1 cellular context compared by ENCODE assay signal in genomic region chr2:85593023-85593422, GRCh38.
TF ChIP-seq lines count a peak whose summit lies in the region.

No MANE protein-coding gene starts in this region.

TF ChIP-seq in SK-N-SH treated with all-trans-retinoic acid at 6 μM for 48 hours, 23 proteins besides CTCF, POLR2A, EP300 and RAD21 (continued from another document):
- no peak for TF ChIP-seq ZNF70 (CRISPR knock-in tag; IDR thresholded peaks at IDR 0.05)
TF ChIP-seq in SK-N-SH treated with all-trans-retinoic acid at 6 μM for 48 hours: peak in this region for 0.
